In the genomic region with DNA sequence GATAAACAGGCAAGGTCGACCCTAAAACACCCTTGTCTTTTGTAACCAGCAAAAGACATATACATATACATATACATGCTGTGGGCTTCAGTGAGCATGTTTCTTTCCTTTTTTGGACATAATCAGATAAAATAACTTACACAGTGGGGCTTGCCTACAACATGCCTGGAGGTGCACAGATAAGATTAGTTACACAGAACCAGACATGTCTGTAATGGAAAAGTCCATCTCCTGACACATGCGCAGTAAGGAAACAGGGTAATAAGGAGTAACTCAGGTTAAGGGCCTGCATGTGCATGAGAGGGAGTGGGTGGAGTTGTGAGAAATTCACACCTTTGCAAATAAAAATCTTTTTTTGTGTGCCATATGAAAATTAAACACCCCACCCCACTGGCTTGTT, we compare ENCODE assay signal across 18 cellular contexts. TPM values are rescaled to one million over a fixed set of nuclear protein-coding genes. Genes with fewer than 3 reads are reported as not detected.
"Had no signal": no experiment of that assay in that cellular context is flagged by ENCODE, and none has a peak within 500 bp of the region (broad histone marks: within the 10 kb centered on the region; RNA-seq: fewer than 3 reads in every experiment).

No MANE protein-coding gene starts in this region.

- H3K27me3 ChIP-seq: adrenal gland, ovary, testis had no signal

- ATAC-seq: left colon; stimulated activated naive CD8-positive, alpha-beta T cell treated with anti-CD3 and anti-CD28 coated beads, Interleukin-15, amount 100 ng/mL, for 72 hours had no signal

- H3K4me1 ChIP-seq: adrenal gland, testis had no signal

- H3K4me3 ChIP-seq: adrenal gland, ovary, testis had no signal

- H3K36me3 ChIP-seq: adrenal gland, ovary had no signal

- DNase-seq: activated B cell treated with CpG ODN at 0.5 μM for 24 hours; activated naive CD4-positive, alpha-beta T cell treated with anti-CD3 and anti-CD28 coated beads, Interleukin-2, amount 50 U/mL, for 16 hours; activated T-cell treated with anti-CD3 and anti-CD28 coated beads, Interleukin-2, amount 50 U/mL, for 1 hour; adrenal gland; cortex of kidney; effector CD8-positive, alpha-beta T cell; glutamatergic neuron; immature natural killer cell; left colon; ovary; stimulated activated CD4-positive, alpha-beta T cell treated with anti-CD3 and anti-CD28 coated beads, Interleukin-15, amount 100 ng/mL, for 24 hours; stimulated activated CD4-positive, alpha-beta T cell treated with anti-CD3 and anti-CD28 coated beads, Interleukin-4, amount 100 ng/mL, for 24 hours; stimulated activated naive CD8-positive, alpha-beta T cell treated with anti-CD3 and anti-CD28 coated beads, Interleukin-15, amount 100 ng/mL, for 72 hours; T-helper 9 cell; testis had no signal

- H3K9me3 ChIP-seq: adrenal gland, ovary, testis had no signal

- H3K27ac ChIP-seq: adrenal gland, ovary, testis had no signal

RNA-seq across cellular contexts. Expression of a gene that starts 3.4 kb away (rescaled TPM):
- total RNA-seq: activated B cell treated with CpG ODN at 0.5 μM for 24 hours, adrenal gland, epithelial cell of proximal tubule, left colon, ovary, ureter had no signal
- polyA plus RNA-seq: adrenal gland, immature natural killer cell, neural cell, ovary had no signal

RNA-seq across cellular contexts. Expression of a gene that starts 10.2 kb away (rescaled TPM):
- total RNA-seq: activated B cell treated with CpG ODN at 0.5 μM for 24 hours, adrenal gland, epithelial cell of proximal tubule, left colon, ovary, testis, ureter had no signal
- polyA plus RNA-seq: adrenal gland, immature natural killer cell, neural cell, ovary had no signal
